ENCODE assay signal across 9 cellular contexts in the genomic region with DNA sequence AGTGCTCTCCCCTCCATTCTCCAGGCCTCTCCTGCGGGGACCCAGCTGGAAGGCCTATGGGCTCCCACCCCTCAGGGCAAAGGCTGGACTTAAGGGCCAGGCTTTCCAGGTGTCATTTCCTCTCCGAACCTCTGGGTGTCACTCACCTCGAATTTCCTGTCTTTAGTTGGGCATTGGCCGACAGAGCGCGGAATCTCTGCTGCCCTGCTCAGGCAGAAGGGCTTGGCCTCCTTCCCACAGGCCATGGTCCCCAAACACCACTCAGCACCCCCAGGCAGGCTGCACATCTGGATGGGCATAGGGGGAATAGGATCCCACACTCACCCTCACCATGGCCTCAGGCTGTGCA.
A peak's percentile ranks its signal among the peaks of the same experiment; 100 is the strongest.
DNase-seq lines count a peak whose midpoint lies in the region; ATAC-seq and TF ChIP-seq lines count a peak whose summit lies in the region.
"Had no signal": no experiment of that assay in that cellular context is flagged by ENCODE, and none has a peak within 500 bp of the region (broad histone marks: within the 10 kb centered on the region; RNA-seq: fewer than 3 reads in every experiment).

No MANE protein-coding gene starts in this region.

- H3F3A ChIP-seq in DOHH2 (ENCODE audit: control insufficient read depth, insufficient read depth) (no peaks in the 10 kb centered on the region), Loucy (ENCODE audit: low read depth) (no peaks in the 10 kb centered on the region)

- H3K27ac ChIP-seq in DOHH2 (ENCODE audit: low read depth, low read length): no peak overlapping the region
- no peak overlapping the region for H3K27ac ChIP-seq in aorta (ENCODE audit: low read depth in 1 of 2, low read length in 2 of 2)
- H3K27ac ChIP-seq: neutrophil had no signal

- H3K4me1 ChIP-seq in DOHH2 (ENCODE audit: control insufficient read depth, low read length) (peaks cover 6% of the 10 kb centered on the region), Loucy (ENCODE audit: insufficient read depth, low read length, poor library complexity, severe bottlenecking) (no peaks in the 10 kb centered on the region), aorta (ENCODE audit: control insufficient read depth in 1 of 2, insufficient read depth in 2 of 2, low read length in 2 of 2) (no peaks in the 10 kb centered on the region)

- no peak for ATAC-seq in effector memory CD8-positive, alpha-beta T cell (replicated peaks)
- no peak for ATAC-seq in natural killer cell treated with Interleukin-12 subunit alpha and Interleukin-12 subunit beta and Interleukin-15 and Interleukin-18, amount 100 ng/mL, for 72 hours
- ATAC-seq in esophagus mucosa: no peak
- ATAC-seq in GM19455 (IDR thresholded peaks at IDR 0.05; ENCODE audit: unreplicated experiment): no peak
- ATAC-seq in aorta (ENCODE audit: low FRiP score): no peak

- H3K36me3 Mint-ChIP-seq in effector memory CD8-positive, alpha-beta T cell (ENCODE audit: insufficient read depth): peaks cover 3% of the 10 kb centered on the region
- no peaks in the 10 kb centered on the region for H3K36me3 Mint-ChIP-seq in natural killer cell treated with Interleukin-12 subunit alpha and Interleukin-12 subunit beta and Interleukin-15 and Interleukin-18, amount 100 ng/mL, for 72 hours

- peak overlapping the region; percentile 67 to 75 for H3K4me3 Mint-ChIP-seq in effector memory CD8-positive, alpha-beta T cell
- peak overlapping the region; percentile 36 for H3K4me3 Mint-ChIP-seq in natural killer cell treated with Interleukin-12 subunit alpha and Interleukin-12 subunit beta and Interleukin-15 and Interleukin-18, amount 100 ng/mL, for 72 hours

- H4K20me1 ChIP-seq in DOHH2 (ENCODE audit: control insufficient read depth, insufficient read depth, low read depth, low read length) (no peaks in the 10 kb centered on the region), Loucy (ENCODE audit: insufficient read depth, low read length, poor library complexity, severe bottlenecking) (no peaks in the 10 kb centered on the region)

- peaks cover 9 to 16% of the 10 kb centered on the region in 2 donors for H3K4me1 Mint-ChIP-seq in effector memory CD8-positive, alpha-beta T cell (ENCODE audit: low read depth in 2 of 2)
- peaks cover 7 to 8% of the 10 kb centered on the region in 2 donors for H3K4me1 Mint-ChIP-seq in natural killer cell treated with Interleukin-12 subunit alpha and Interleukin-12 subunit beta and Interleukin-15 and Interleukin-18, amount 100 ng/mL, for 72 hours (ENCODE audit: low read depth in 2 of 2)

- H3K9me2 ChIP-seq in DOHH2 (replicated peaks; ENCODE audit: control insufficient read depth, low read length) (no peaks in the 10 kb centered on the region), Loucy (replicated peaks; ENCODE audit: low read depth, low read length) (no peaks in the 10 kb centered on the region)

- TF ChIP-seq CTCF in DOHH2 (IDR thresholded peaks at IDR 0.05; ENCODE audit: low read depth, low read length, poor library complexity, severe bottlenecking) (peak; percentile 27), Loucy (conservative IDR thresholded peaks at IDR 0.05; ENCODE audit: low read length) (peak; percentile 36)

- H3K9me3 ChIP-seq in DOHH2 (ENCODE audit: control insufficient read depth, insufficient read depth, low read length) (no peaks in the 10 kb centered on the region), Loucy (ENCODE audit: insufficient read depth, low read depth, low read length) (no peaks in the 10 kb centered on the region), aorta (ENCODE audit: control insufficient read depth, low read length) (no peaks in the 10 kb centered on the region)
- H3K9me3 ChIP-seq: neutrophil had no signal

- no peak for DNase-seq in effector memory CD8-positive, alpha-beta T cell
- no peak for DNase-seq in natural killer cell treated with Interleukin-12 subunit alpha and Interleukin-12 subunit beta and Interleukin-15 and Interleukin-18, amount 100 ng/mL, for 72 hours (ENCODE audit: low spot score)
- no peak for DNase-seq in GM19238 (ENCODE audit: insufficient read length, low spot score)
- DNase-seq in aorta: no peak

- H3K4me2 ChIP-seq in DOHH2 (ENCODE audit: low read length): no peak overlapping the region; the same call in 1 of the 2 replicates
- H3K4me2 ChIP-seq in Loucy (ENCODE audit: low read depth, low read length, poor library complexity, severe bottlenecking): no peak overlapping the region

- H3K9me3 Mint-ChIP-seq in effector memory CD8-positive, alpha-beta T cell: no peaks in the 10 kb centered on the region
- no peaks in the 10 kb centered on the region for H3K9me3 Mint-ChIP-seq in natural killer cell treated with Interleukin-12 subunit alpha and Interleukin-12 subunit beta and Interleukin-15 and Interleukin-18, amount 100 ng/mL, for 72 hours

- no peaks in the 10 kb centered on the region for H3K36me3 ChIP-seq in DOHH2 (ENCODE audit: control insufficient read depth, low read length)
- no peaks in the 10 kb centered on the region for H3K36me3 ChIP-seq in Loucy (ENCODE audit: insufficient read depth, low read length)
- no peaks in the 10 kb centered on the region for H3K36me3 ChIP-seq in aorta (ENCODE audit: control insufficient read depth in 1 of 2, insufficient read depth in 2 of 2, low read length in 1 of 2)
- H3K36me3 ChIP-seq: neutrophil had no signal

- intact Hi-C loops in aorta (cut with DNase I): loop anchor here (2.0 kb wide), 1 partner anchor 1836 kb away; no protein-coding TSS in a partner anchor

- H3K27me3 ChIP-seq in DOHH2 (ENCODE audit: control insufficient read depth, low read length) (no peaks in the 10 kb centered on the region), Loucy (ENCODE audit: insufficient read depth, low read length, poor library complexity, severe bottlenecking) (no peaks in the 10 kb centered on the region), aorta (ENCODE audit: control insufficient read depth in 1 of 2, insufficient read depth in 2 of 2, low read length in 1 of 2) (no peaks in the 10 kb centered on the region)

- H3K27ac Mint-ChIP-seq in effector memory CD8-positive, alpha-beta T cell: peak overlapping the region in 1 of 2 donors; percentile 29
- no peak overlapping the region for H3K27ac Mint-ChIP-seq in natural killer cell treated with Interleukin-12 subunit alpha and Interleukin-12 subunit beta and Interleukin-15 and Interleukin-18, amount 100 ng/mL, for 72 hours

- no peak overlapping the region for H3K9ac ChIP-seq in Loucy (ENCODE audit: low read depth, low read length, poor library complexity, severe bottlenecking)

- H2AFZ ChIP-seq in Loucy (ENCODE audit: low read length): no peak overlapping the region

- no peaks in the 10 kb centered on the region for H3K79me2 ChIP-seq in DOHH2 (ENCODE audit: control insufficient read depth, low read length)
- H3K79me2 ChIP-seq in Loucy (ENCODE audit: insufficient read depth, low read length): no peaks in the 10 kb centered on the region

- H3K4me3 ChIP-seq in DOHH2 (ENCODE audit: low read length) (no peak overlapping the region), Loucy (ENCODE audit: low read length, poor library complexity, severe bottlenecking) (no peak overlapping the region), aorta (ENCODE audit: low read length in 2 of 2) (no peak overlapping the region)

- WGBS in aorta, 2 donors: 81 to 83% methylated on average over 6 of the region's 6 CpGs

- peaks cover 35 to 64% of the 10 kb centered on the region in 2 donors for H3K27me3 Mint-ChIP-seq in effector memory CD8-positive, alpha-beta T cell
- peaks cover 8 to 27% of the 10 kb centered on the region in 2 donors for H3K27me3 Mint-ChIP-seq in natural killer cell treated with Interleukin-12 subunit alpha and Interleukin-12 subunit beta and Interleukin-15 and Interleukin-18, amount 100 ng/mL, for 72 hours
